Comparison of ENCODE assay signal across 1 cellular context in the genomic region with DNA sequence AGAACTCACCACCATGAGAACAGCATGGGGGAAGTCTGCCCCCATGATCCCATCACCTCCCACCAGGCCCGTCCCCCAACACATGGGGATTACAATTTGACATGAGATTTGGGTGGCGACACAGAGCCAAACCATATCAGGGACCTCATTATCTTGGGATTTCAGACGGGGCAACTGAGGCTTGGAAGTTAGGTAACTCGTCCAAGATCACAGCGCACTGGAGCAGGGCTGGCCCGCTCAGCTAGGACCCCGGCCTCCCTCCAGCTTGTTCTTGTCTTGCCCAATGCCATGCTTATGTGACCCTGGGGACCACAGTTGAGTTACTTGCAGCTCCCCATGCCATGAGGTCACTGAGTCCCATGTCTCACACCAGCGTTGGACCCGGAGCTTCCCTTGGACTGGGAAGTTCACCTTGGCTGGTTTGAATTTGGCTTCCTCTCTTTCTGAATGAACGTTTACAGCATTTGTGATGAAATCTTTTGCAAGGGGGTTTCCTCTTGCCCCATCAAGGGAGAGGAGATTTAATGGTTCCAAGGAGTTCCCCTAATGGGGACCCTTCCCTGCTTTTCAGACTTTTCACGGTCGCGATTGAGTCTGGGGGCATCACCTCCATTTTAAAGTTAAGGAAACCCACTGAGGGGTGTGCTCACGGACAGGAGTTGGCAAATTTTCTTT.
TF ChIP-seq lines count a peak whose summit lies in the region.

No MANE protein-coding gene starts in this region.

TF ChIP-seq in HepG2, 621 proteins besides CTCF, POLR2A, EP300 and RAD21:
- no peak for TF ChIP-seq PITX1 (CRISPR knock-in tag; IDR thresholded peaks at IDR 0.05)
- TF ChIP-seq KMT2A (CRISPR knock-in tag; IDR thresholded peaks at IDR 0.05), result no peak
- TF ChIP-seq, protein P1, sequence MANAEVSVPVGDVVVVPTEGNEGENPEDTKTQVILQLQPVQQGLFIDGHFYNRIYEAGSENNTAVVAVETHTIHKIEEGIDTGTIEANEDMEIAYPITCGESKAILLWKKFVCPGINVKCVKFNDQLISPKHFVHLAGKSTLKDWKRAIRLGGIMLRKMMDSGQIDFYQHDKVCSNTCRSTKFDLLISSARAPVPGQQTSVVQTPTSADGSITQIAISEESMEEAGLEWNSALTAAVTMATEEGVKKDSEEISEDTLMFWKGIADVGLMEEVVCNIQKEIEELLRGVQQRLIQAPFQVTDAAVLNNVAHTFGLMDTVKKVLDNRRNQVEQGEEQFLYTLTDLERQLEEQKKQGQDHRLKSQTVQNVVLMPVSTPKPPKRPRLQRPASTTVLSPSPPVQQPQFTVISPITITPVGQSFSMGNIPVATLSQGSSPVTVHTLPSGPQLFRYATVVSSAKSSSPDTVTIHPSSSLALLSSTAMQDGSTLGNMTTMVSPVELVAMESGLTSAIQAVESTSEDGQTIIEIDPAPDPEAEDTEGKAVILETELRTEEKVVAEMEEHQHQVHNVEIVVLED (CRISPR knock-in tag; IDR thresholded peaks at IDR 0.05; ENCODE audit: borderline replicate concordance), result no peak
- no peak for TF ChIP-seq GPN1 (CRISPR knock-in tag; IDR thresholded peaks at IDR 0.05; ENCODE audit: borderline replicate concordance)
- TF ChIP-seq STAT5B (CRISPR knock-in tag; IDR thresholded peaks at IDR 0.05), result no peak
- no peak for TF ChIP-seq ZNF580 (CRISPR knock-in tag; IDR thresholded peaks at IDR 0.05; ENCODE audit: borderline replicate concordance, low read depth)
- TF ChIP-seq ZNF232 (CRISPR knock-in tag; IDR thresholded peaks at IDR 0.05; ENCODE audit: borderline replicate concordance), result no peak
- TF ChIP-seq ZNF878 (CRISPR knock-in tag; IDR thresholded peaks at IDR 0.05), result no peak
- TF ChIP-seq, protein P2, sequence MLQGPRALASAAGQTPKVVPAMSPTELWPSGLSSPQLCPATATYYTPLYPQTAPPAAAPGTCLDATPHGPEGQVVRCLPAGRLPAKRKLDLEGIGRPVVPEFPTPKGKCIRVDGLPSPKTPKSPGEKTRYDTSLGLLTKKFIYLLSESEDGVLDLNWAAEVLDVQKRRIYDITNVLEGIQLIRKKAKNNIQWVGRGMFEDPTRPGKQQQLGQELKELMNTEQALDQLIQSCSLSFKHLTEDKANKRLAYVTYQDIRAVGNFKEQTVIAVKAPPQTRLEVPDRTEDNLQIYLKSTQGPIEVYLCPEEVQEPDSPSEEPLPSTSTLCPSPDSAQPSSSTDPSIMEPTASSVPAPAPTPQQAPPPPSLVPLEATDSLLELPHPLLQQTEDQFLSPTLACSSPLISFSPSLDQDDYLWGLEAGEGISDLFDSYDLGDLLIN (CRISPR knock-in tag; IDR thresholded peaks at IDR 0.05; ENCODE audit: borderline replicate concordance), result no peak
- TF ChIP-seq ZNF619 (CRISPR knock-in tag; IDR thresholded peaks at IDR 0.05), result no peak
- TF ChIP-seq MAFK (conservative IDR thresholded peaks at IDR 0.05 in 1 of 2, IDR thresholded peaks at IDR 0.05 in 1 of 2; ENCODE audit: low read length in 2 of 2), result no peak
- no peak for TF ChIP-seq ZNF567 (CRISPR knock-in tag; IDR thresholded peaks at IDR 0.05; ENCODE audit: borderline replicate concordance)
- TF ChIP-seq GTF3A (CRISPR knock-in tag; conservative IDR thresholded peaks at IDR 0.05), result no peak
- no peak for TF ChIP-seq CAMTA2 (CRISPR knock-in tag; IDR thresholded peaks at IDR 0.05; ENCODE audit: borderline replicate concordance)
- no peak for TF ChIP-seq RFX3 (CRISPR knock-in tag; IDR thresholded peaks at IDR 0.05)
- TF ChIP-seq ZNF547 (CRISPR knock-in tag; IDR thresholded peaks at IDR 0.05), result no peak
- TF ChIP-seq ZNF143 (CRISPR knock-in tag; IDR thresholded peaks at IDR 0.05), result no peak
- no peak for TF ChIP-seq POLR2AphosphoS2 (IDR thresholded peaks at IDR 0.05; ENCODE audit: low read depth, low read length)
- TF ChIP-seq ZNF292 (CRISPR knock-in tag; IDR thresholded peaks at IDR 0.05; ENCODE audit: borderline replicate concordance, low read depth), result no peak
- no peak for TF ChIP-seq PHF21A (CRISPR knock-in tag; IDR thresholded peaks at IDR 0.05)
